In genomic region chr16:27611340-27611739, GRCh38 we compare ENCODE assay signal across 16 cellular contexts.
DNase-seq lines count a peak whose midpoint lies in the region; ATAC-seq and TF ChIP-seq lines count a peak whose summit lies in the region.
"Had no signal": no experiment of that assay in that cellular context is flagged by ENCODE, and none has a peak within 500 bp of the region (broad histone marks: within the 10 kb centered on the region; RNA-seq: fewer than 3 reads in every experiment).

No MANE protein-coding gene starts in this region.

- peaks cover 11% of the 10 kb centered on the region for H3K36me3 Mint-ChIP-seq in T-helper 17 cell (ENCODE audit: low read depth)

- H3K27ac Mint-ChIP-seq in T-helper 17 cell = peak overlapping the region; percentile 78
- H3K27ac Mint-ChIP-seq: CD8-positive, alpha-beta T cell had no signal

- WGBS in thyroid gland, 2 donors = 41 to 52% methylated on average over 5 of the region's 5 CpGs

- peak overlapping the region; percentile 87 to 92 (median 91) for H3K27ac ChIP-seq in thyroid gland
- H3K27ac ChIP-seq: C4-2B, GM23248, HL-60 had no signal

- H3K4me3 Mint-ChIP-seq in T-helper 17 cell = no peak overlapping the region
- H3K4me3 Mint-ChIP-seq: CD8-positive, alpha-beta T cell had no signal

- no peaks in the 10 kb centered on the region for H3K27me3 Mint-ChIP-seq in T-helper 17 cell

- H3K4me1 ChIP-seq in thyroid gland = peaks cover 45 to 46% of the 10 kb centered on the region in 2 donors
- H3K4me1 ChIP-seq: BE2C had no signal

- no peaks in the 10 kb centered on the region for H3K36me3 ChIP-seq in thyroid gland
- H3K36me3 ChIP-seq: BE2C had no signal

- H3K27me3 ChIP-seq in thyroid gland = no peaks in the 10 kb centered on the region
- H3K27me3 ChIP-seq: BE2C had no signal

- H3K4me3 ChIP-seq in thyroid gland (replicated peaks in 1 of 3) = no peak overlapping the region
- H3K4me3 ChIP-seq: GM23248 had no signal

- peaks cover 6% of the 10 kb centered on the region for H3K4me1 Mint-ChIP-seq in T-helper 17 cell

- no peak for TF ChIP-seq POLR2A in thyroid gland (IDR thresholded peaks at IDR 0.05)

- DNase-seq in Caki2 (ENCODE audit: low read depth) (peak; percentile 42), T-helper 17 cell (no peak), kidney glomerular epithelial cell (lab: John Stamatoyannopoulos, UW) (peak; percentile 83), thyroid gland (peak; percentile 75 to 79), CD1c-positive myeloid dendritic cell (ENCODE audit: extremely low spot score) (no peak), SKM-1 (lab: John Stamatoyannopoulos, UW; ENCODE audit: unreplicated experiment) (no peak)
- DNase-seq: BE2C; CD8-positive, alpha-beta T cell; COR-L47; DND-41; GDM1; GM23248 had no signal

- ATAC-seq in T-helper 17 cell (no peak), GM19463 (IDR thresholded peaks at IDR 0.05; ENCODE audit: unreplicated experiment) (no peak)
- ATAC-seq: CD8-positive, alpha-beta T cell; HCT116 had no signal

- no peak for TF ChIP-seq CTCF in thyroid gland (IDR thresholded peaks at IDR 0.05)

- no peaks in the 10 kb centered on the region for H3K9me3 ChIP-seq in T-helper 17 cell (ENCODE audit: control insufficient read depth, low read length, poor library complexity, severe bottlenecking)
- no peaks in the 10 kb centered on the region for H3K9me3 ChIP-seq in thyroid gland
- H3K9me3 ChIP-seq: BE2C had no signal

- intact Hi-C loops in thyroid gland (cut with DNase I) = no loop called here

- in situ Hi-C loops in Caki2 (cut with HindIII; ENCODE audit: low pct_unique_long_range_greater_than_20kb, low sequenced_read_pairs) = no loop called here

Comparison
In these comparisons a context has a peak if more than half of its experiments do, and no peak if none do; other contexts are left out.
1. DNase-seq: peak in Caki2 (single experiment), kidney glomerular epithelial cell (single experiment) and thyroid gland (2 of 2); none in T-helper 17 cell (0 of 3), CD1c-positive myeloid dendritic cell (single experiment) and SKM-1 (single experiment).